Comparison of ENCODE assay signal across 7 cellular contexts in genomic region chr2:242085024-242085674, GRCh38.
DNase-seq lines count a peak whose midpoint lies in the region; ATAC-seq and TF ChIP-seq lines count a peak whose summit lies in the region.
"Not testable (repeated sequence)": the region's sequence is repeated elsewhere in the genome, so short reads cannot be mapped to it uniquely, and the experiment has no call there.

No MANE protein-coding gene starts in this region.

- peak overlapping the region; percentile 50; the same call in 1 of the 2 replicates for H3K4me2 ChIP-seq in OCI-LY7 (ENCODE audit: low read length)

- BruUV-seq in OCI-LY7 (replicated peaks; lab: Mats Ljungman, UMichigan) = not testable (repeated sequence)

- H3K4me3 ChIP-seq in OCI-LY7 (ENCODE audit: low read depth, low read length, poor library complexity, severe bottlenecking); lower lobe of right lung: not testable (repeated sequence)

- H3K9me2 ChIP-seq in OCI-LY7 (ENCODE audit: insufficient read depth, low read length) = not testable (repeated sequence)

- not testable (repeated sequence) for H3K27me3 ChIP-seq in lower lobe of right lung (ENCODE audit: low read depth)

- H3K27ac ChIP-seq in OCI-LY7 (ENCODE audit: low read depth, low read length, poor library complexity, severe bottlenecking) = not testable (repeated sequence)
- H3K27ac ChIP-seq in caudate nucleus (ENCODE audit: low read depth, low read length) (peak overlapping the region; percentile 59), lower lobe of right lung (peak overlapping the region; percentile 60)

- not testable (repeated sequence) for H3K9me3 ChIP-seq in OCI-LY7 (ENCODE audit: low read length); lower lobe of right lung

- not testable (repeated sequence) for DNase-seq in OCI-LY7 (ENCODE audit: low spot score); caudate nucleus (lab: John Stamatoyannopoulos, UW); lower lobe of right lung

- H2AFZ ChIP-seq in OCI-LY7 (ENCODE audit: low read length) = peak overlapping the region; percentile 59; the same call in 1 of the 2 replicates

- ATAC-seq in GM18511 (IDR thresholded peaks at IDR 0.05; ENCODE audit: unreplicated experiment) (peak; percentile 48), GM21447 (IDR thresholded peaks at IDR 0.05; ENCODE audit: unreplicated experiment) (peak; percentile 34), HG02798 (IDR thresholded peaks at IDR 0.05; ENCODE audit: poor library complexity, unreplicated experiment) (peak; percentile 20), HG03432 (IDR thresholded peaks at IDR 0.05; ENCODE audit: unreplicated experiment) (peak; percentile 35), lower lobe of right lung (peak in 1 of 2 donors; percentile 29)

- H3K4me1 ChIP-seq in OCI-LY7 (ENCODE audit: insufficient read depth, low read length, poor library complexity, severe bottlenecking) = peaks cover 28% of the 10 kb centered on the region
- peaks cover 12% of the 10 kb centered on the region for H3K4me1 ChIP-seq in lower lobe of right lung

- POLR2A ChIA-PET in OCI-LY7 (lab: Charles Lee) = interaction anchor here (0.6 kb wide), 1 partner anchor 431 kb away, joined by 11 read pairs; no protein-coding TSS in a partner anchor

- intact Hi-C loops in OCI-LY7 (cut with micrococcal nuclease; ENCODE audit: unreplicated experiment); lower lobe of right lung (cut with DNase I): not testable (repeated sequence)

- CTCF ChIA-PET in OCI-LY7 (lab: Charles Lee; ENCODE audit: unreplicated experiment) = not testable (repeated sequence)

- not testable (repeated sequence) for H4K20me1 ChIP-seq in OCI-LY7 (ENCODE audit: insufficient read depth, low read length)

- not testable (repeated sequence) for H3K36me3 ChIP-seq in OCI-LY7 (ENCODE audit: insufficient read depth, low read length); lower lobe of right lung

- not testable (repeated sequence) for H3K79me2 ChIP-seq in OCI-LY7 (ENCODE audit: insufficient read depth, low read depth, low read length)

- TF ChIP-seq CTCF in OCI-LY7 (conservative IDR thresholded peaks at IDR 0.05; ENCODE audit: low read length); lower lobe of right lung (IDR thresholded peaks at IDR 0.05): not testable (repeated sequence)
